In genomic region chr6:130675072-130675471, GRCh38 we compare ENCODE assay signal across 17 cellular contexts.
DNase-seq lines count a peak whose midpoint lies in the region; ATAC-seq, FAIRE-seq and TF ChIP-seq lines count a peak whose summit lies in the region.
"Had no signal": no experiment of that assay in that cellular context is flagged by ENCODE, and none has a peak within 500 bp of the region (broad histone marks: within the 10 kb centered on the region; RNA-seq: fewer than 3 reads in every experiment).

No MANE protein-coding gene starts in this region.

- CTCF ChIA-PET in IMR-90 (lab: Yijun Ruan, JAX), result interaction anchor here (1.3 kb wide), 1 partner anchor 310 kb away, joined by 4 read pairs; the partner anchor contains the start of gene TMEM200A
- CTCF ChIA-PET in GM12878 (lab: Yijun Ruan, JAX), result interaction anchor here (0.8 to 1.9 kb wide), 5 partner anchors 19 to 354 kb away, joined by 3 to 7 read pairs (median 6); no protein-coding TSS in a partner anchor

- WGBS in IMR-90 (ENCODE audit: extremely low coverage in 2 of 2, insufficient read length in 1 of 2), 2 experiments, result no CpG with 5 or more reads among the region's 3 CpGs
- WGBS in GM12878 (ENCODE audit: insufficient coverage, insufficient replicate concordance, low lambda C conversion rate, missing lambda C conversion rate), result 18% methylated on average over 3 of the region's 3 CpGs

- H2BK15ac ChIP-seq in IMR-90 (ENCODE audit: low read depth, low read length), result no peak overlapping the region

- SMC1A ChIA-PET in GM12878 (lab: Charles Lee; ENCODE audit: uncharacterized antibody, unreplicated experiment), result interaction anchor here (0.9 to 3.1 kb wide), 13 partner anchors 13 to 350 kb away, joined by 3 to 12 read pairs (median 5); no protein-coding TSS in a partner anchor

- TF ChIP-seq EP300 in GM12878 (IDR thresholded peaks at IDR 0.05; ENCODE audit: borderline replicate concordance in 1 of 2, control insufficient read depth in 1 of 2, low read depth in 2 of 2, low read length in 2 of 2), result no peak

- RAD21 ChIA-PET in GM12878 (lab: Charles Lee; ENCODE audit: unreplicated experiment), result interaction anchor here (1.4 to 1.9 kb wide), 4 partner anchors 23 to 358 kb away, joined by 4 to 10 read pairs (median 5); no protein-coding TSS in a partner anchor

- peak; percentile 30 for DNase-seq in CMK (ENCODE audit: low read depth)
- DNase-seq in IMR-90, result peak; percentile 84
- no peak for DNase-seq in GM12878 (ENCODE audit: low read depth, low spot score)
- peak; percentile 7 for DNase-seq in glomerular visceral epithelial cell (ENCODE audit: extremely low spot score)
- no peak for DNase-seq in NCI-H748 treated with DMSO at 0.1 percent for 48 hours (lab: John Stamatoyannopoulos, UW)
- DNase-seq in activated gamma-delta T cell (lab: John Stamatoyannopoulos, UW), result no peak
- DNase-seq: activated CD8-positive, alpha-beta memory T cell treated with anti-CD3 and anti-CD28 coated beads, Interleukin-2, amount 50 U/mL, for 4 hours; glutamatergic neuron; Kasumi-1; naive B cell; NCI-H2029 treated with DMSO at 0.1 percent for 48 hours; SJCRH30; stimulated activated naive CD8-positive, alpha-beta T cell treated with anti-CD3 and anti-CD28 coated beads, Interleukin-15, Interleukin-2, amounts not matched to agents 100 U/mL and 50 U/mL, for 24 hours had no signal

- H3K4me3 ChIP-seq in IMR-90 (ENCODE audit: insufficient read depth, low read depth, low read length) (no peak overlapping the region), GM12878 (no peak overlapping the region)
- H3K4me3 ChIP-seq: prostate gland, SJCRH30 had no signal

- H2AFZ ChIP-seq in IMR-90 (replicated peaks; ENCODE audit: low read length, poor library complexity), result no peak overlapping the region
- no peak overlapping the region for H2AFZ ChIP-seq in GM12878 (ENCODE audit: control insufficient read depth, low read depth, low read length)

- H3K4me2 ChIP-seq in IMR-90 (ENCODE audit: low read depth, low read length) (no peak overlapping the region), GM12878 (ENCODE audit: control insufficient read depth, insufficient read depth) (no peak overlapping the region)

- TF ChIP-seq CTCF in IMR-90 (conservative IDR thresholded peaks at IDR 0.05; ENCODE audit: low read depth, low read length) (no peak), GM12878 (IDR thresholded peaks at IDR 0.05 in 2 of 3, conservative IDR thresholded peaks at IDR 0.05 in 1 of 3; ENCODE audit: control insufficient read depth in 2 of 3, extremely low read depth in 1 of 3, insufficient read depth in 1 of 3, low read depth in 3 of 3, low read length in 3 of 3) (no peak)

- H2AK9ac ChIP-seq in IMR-90 (replicated peaks; ENCODE audit: low read depth, low read length, poor library complexity), result no peak overlapping the region

- in situ Hi-C loops in IMR-90 (cut with MboI; ENCODE audit: low sequenced_read_pairs) (no loop called here), GM12878 (cut with MboI) (no loop called here)

- H3K27me3 ChIP-seq in IMR-90 (ENCODE audit: control insufficient read depth, insufficient read depth, low read length) (no peaks in the 10 kb centered on the region), GM12878 (replicated peaks in 1 of 2; ENCODE audit: control insufficient read depth in 2 of 2, insufficient read depth in 2 of 2, low read length in 1 of 2) (no peaks in the 10 kb centered on the region)
- H3K27me3 ChIP-seq: SJCRH30 had no signal

- FAIRE-seq in GM12878 (lab: Jason Lieb, UNC), result peak; percentile 56

- no peaks in the 10 kb centered on the region; the same call in none of the 2 replicates for H3K9me1 ChIP-seq in IMR-90 (ENCODE audit: insufficient read depth, low read length)

- dilution Hi-C loops in IMR-90 (cut with HindIII; ENCODE audit: low sequenced_read_pairs, unreplicated experiment), result no loop called here

- H3K79me1 ChIP-seq in IMR-90 (ENCODE audit: low read depth in 1 of 2, low read length in 2 of 2), result no peaks in the 10 kb centered on the region

- H2BK20ac ChIP-seq in IMR-90 (ENCODE audit: low read depth, low read length), result no peak overlapping the region

- no peak overlapping the region for H3K4ac ChIP-seq in IMR-90 (ENCODE audit: low read depth, low read length)

- H3K79me2 ChIP-seq in GM12878 (ENCODE audit: control insufficient read depth, insufficient read depth, low read length), result no peaks in the 10 kb centered on the region

- no peaks in the 10 kb centered on the region for H4K20me1 ChIP-seq in IMR-90 (ENCODE audit: insufficient read depth, low read length)
- no peaks in the 10 kb centered on the region for H4K20me1 ChIP-seq in GM12878 (ENCODE audit: control insufficient read depth, insufficient read depth)

- no peak overlapping the region for H3K27ac ChIP-seq in IMR-90 (ENCODE audit: insufficient read depth, low read length)
- no peak overlapping the region for H3K27ac ChIP-seq in GM12878 (ENCODE audit: control insufficient read depth, insufficient read depth)
- H3K27ac ChIP-seq: prostate gland, SJCRH30, VCaP had no signal

- no peak overlapping the region for H3K9ac ChIP-seq in IMR-90 (ENCODE audit: low read depth, low read length)
- H3K9ac ChIP-seq in GM12878 (ENCODE audit: control insufficient read depth, insufficient read depth, low read length), result no peak overlapping the region

- ATAC-seq in IMR-90 (ENCODE audit: low read depth) (0 out of 2 replicates have a peak, but pooled peaks have one; percentile 51), GM12878 (no peak), GM18873 (IDR thresholded peaks at IDR 0.05; ENCODE audit: low FRiP score, unreplicated experiment) (no peak), GM19397 (IDR thresholded peaks at IDR 0.05; ENCODE audit: unreplicated experiment) (no peak)
- ATAC-seq: stimulated activated naive CD8-positive, alpha-beta T cell treated with anti-CD3 and anti-CD28 coated beads, Interleukin-15, Interleukin-2, amounts not matched to agents 100 U/mL and 50 U/mL, for 24 hours had no signal

- H4K8ac ChIP-seq in IMR-90 (ENCODE audit: low read depth in 2 of 2, low read length in 2 of 2), result no peak overlapping the region

- H4K91ac ChIP-seq in IMR-90 (ENCODE audit: insufficient read depth, low read depth, low read length), result no peak overlapping the region

- no peak overlapping the region for H3K18ac ChIP-seq in IMR-90 (ENCODE audit: low read depth, low read length)

- H3K14ac ChIP-seq in IMR-90 (replicated peaks; ENCODE audit: low read depth, low read length), result no peak overlapping the region

- TF ChIP-seq POLR2A in IMR-90 (IDR thresholded peaks at IDR 0.05; ENCODE audit: low read depth, low read length) (no peak), GM12878 (IDR thresholded peaks at IDR 0.05; ENCODE audit: low read depth, low read length) (no peak)

- H2BK120ac ChIP-seq in IMR-90 (ENCODE audit: low read depth, low read length), result no peak overlapping the region

- no peak overlapping the region for H2BK5ac ChIP-seq in IMR-90 (ENCODE audit: low read depth, low read length, poor library complexity, severe bottlenecking)

- BruUV-seq in IMR-90 (replicated peaks; lab: Mats Ljungman, UMichigan), result no TSS peak
- BruUV-seq in GM12878 (replicated peaks; lab: Mats Ljungman, UMichigan), result no TSS peak

- no peak overlapping the region for H4K5ac ChIP-seq in IMR-90 (ENCODE audit: low read depth, low read length)

- H3K56ac ChIP-seq in IMR-90 (ENCODE audit: extremely low read depth, insufficient read depth, low read length), result no peak overlapping the region

- H3K36me3 ChIP-seq in IMR-90 (ENCODE audit: control insufficient read depth, insufficient read depth, low read length) (no peaks in the 10 kb centered on the region), GM12878 (ENCODE audit: control insufficient read depth in 2 of 2, insufficient read depth in 2 of 2, low read length in 1 of 2) (no peaks in the 10 kb centered on the region)
- H3K36me3 ChIP-seq: prostate gland, SJCRH30 had no signal

- H3K4me1 ChIP-seq in IMR-90 (ENCODE audit: control insufficient read depth, insufficient read depth, low read length) (peaks cover 2% of the 10 kb centered on the region; the same call in 1 of the 2 replicates), GM12878 (ENCODE audit: control insufficient read depth, insufficient read depth, low read length) (no peaks in the 10 kb centered on the region; the same call in 1 of the 2 replicates)
- H3K4me1 ChIP-seq: prostate gland had no signal

- no peak overlapping the region for H2AK5ac ChIP-seq in IMR-90 (ENCODE audit: low read depth, low read length)

- H3K9me3 ChIP-seq in IMR-90 (ENCODE audit: control insufficient read depth, insufficient read depth, low read length), result no peaks in the 10 kb centered on the region
- no peaks in the 10 kb centered on the region; the same call in 2 of the 3 replicates for H3K9me3 ChIP-seq in GM12878 (replicated peaks; ENCODE audit: control insufficient read depth, insufficient read depth, low read length)
- H3K9me3 ChIP-seq: prostate gland, SJCRH30 had no signal

- H3K23ac ChIP-seq in IMR-90 (ENCODE audit: low read depth, low read length), result no peak overlapping the region

- POLR2A ChIA-PET in IMR-90 (lab: Charles Lee; ENCODE audit: unreplicated experiment) (interaction anchor here (0.6 kb wide), 1 partner anchor 1163 kb away, joined by 5 read pairs; no protein-coding TSS in a partner anchor), GM12878 (lab: Charles Lee) (interaction anchor here (0.5 kb wide), 2 partner anchors 229 to 231 kb away, joined by 3 to 7 read pairs; no protein-coding TSS in a partner anchor)

- intact Hi-C loops in IMR-90 (cut with micrococcal nuclease) (no loop called here), GM12878 (cut with micrococcal nuclease; ENCODE audit: unreplicated experiment) (no loop called here)

- no peak for TF ChIP-seq RAD21 in IMR-90 (IDR thresholded peaks at IDR 0.05; ENCODE audit: low read length)
- TF ChIP-seq RAD21 in GM12878 (IDR thresholded peaks at IDR 0.05; ENCODE audit: insufficient read depth, low read depth, low read length), result no peak

TF ChIP-seq in IMR-90, 13 proteins besides CTCF, POLR2A, EP300 and RAD21 (continues in another document):
- TF ChIP-seq MAFK (IDR thresholded peaks at IDR 0.05; ENCODE audit: low read depth, low read length), result peak; percentile 86
- TF ChIP-seq FOS (IDR thresholded peaks at IDR 0.05; ENCODE audit: low read depth, low read length), result 0 out of 2 replicates have a peak, but pooled peaks have one; percentile 20
- TF ChIP-seq RCOR1 (IDR thresholded peaks at IDR 0.05; ENCODE audit: insufficient replicate concordance, low read length), result no peak

TF ChIP-seq in GM12878, 131 proteins besides CTCF, POLR2A, EP300 and RAD21:
- TF ChIP-seq RUNX3 (IDR thresholded peaks at IDR 0.05; ENCODE audit: low read length) (peak; percentile 64; the same call in 1 of the 2 replicates), JUNB (IDR thresholded peaks at IDR 0.05) (peak; percentile 8; the same call in 1 of the 2 replicates), RBBP5 (conservative IDR thresholded peaks at IDR 0.05) (no peak), MTA2 (IDR thresholded peaks at IDR 0.05; ENCODE audit: low read depth) (no peak), CREM (IDR thresholded peaks at IDR 0.05; ENCODE audit: low read depth) (0 out of 2 replicates have a peak, but pooled peaks have one; percentile 20), ZNF24 (IDR thresholded peaks at IDR 0.05) (0 out of 2 replicates have a peak, but pooled peaks have one; percentile 23), NR2F1 (conservative IDR thresholded peaks at IDR 0.05) (no peak)

Comparison
In these comparisons a context has a peak if more than half of its experiments do, and no peak if none do; other contexts are left out.
1. DNase-seq: peak in CMK (single experiment), IMR-90 (single experiment) and glomerular visceral epithelial cell (single experiment); none in GM12878 (single experiment), NCI-H748 treated with DMSO at 0.1 percent for 48 hours (single experiment) and activated gamma-delta T cell (single experiment).